11 cellular contexts compared by ENCODE assay signal in the genomic region with DNA sequence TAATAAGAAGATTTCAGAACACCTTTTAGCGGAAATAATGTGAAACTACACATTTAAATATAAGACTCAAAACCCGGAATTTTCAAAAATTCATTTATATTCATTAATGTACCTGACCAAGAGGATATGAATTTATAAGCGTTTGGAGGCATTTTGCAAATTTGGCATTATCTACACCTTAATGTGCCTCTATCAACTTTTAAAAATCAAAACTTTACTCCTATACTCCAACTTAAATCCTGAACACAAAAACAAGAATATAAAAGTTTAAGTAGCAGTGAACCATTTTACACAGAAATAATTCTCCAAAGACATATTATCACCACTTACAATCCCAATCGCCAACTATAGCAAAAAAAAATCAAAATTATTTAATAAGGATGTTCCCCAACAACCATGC. TPM values are rescaled to one million over a fixed set of nuclear protein-coding genes. Genes with fewer than 3 reads are reported as not detected.
DNase-seq lines count a peak whose midpoint lies in the region; ATAC-seq and TF ChIP-seq lines count a peak whose summit lies in the region.
"Had no signal": no experiment of that assay in that cellular context is flagged by ENCODE, and none has a peak within 500 bp of the region (broad histone marks: within the 10 kb centered on the region; RNA-seq: fewer than 3 reads in every experiment).

No MANE protein-coding gene starts in this region.

- peak overlapping the region; percentile 79 for H3K4me2 ChIP-seq in IMR-90 (ENCODE audit: low read depth, low read length)
- H3K4me2 ChIP-seq: KMS-11 had no signal

- peak overlapping the region; percentile 70 for H2BK5ac ChIP-seq in IMR-90 (ENCODE audit: low read depth, low read length, poor library complexity, severe bottlenecking)

- H3K14ac ChIP-seq in IMR-90 (replicated peaks; ENCODE audit: low read depth, low read length): no peak overlapping the region

- no peak overlapping the region for H3K23ac ChIP-seq in IMR-90 (ENCODE audit: low read depth, low read length)

- ATAC-seq in IMR-90 (ENCODE audit: low read depth) (no peak), right lobe of liver (no peak), GM19395 (IDR thresholded peaks at IDR 0.05; ENCODE audit: unreplicated experiment) (no peak), GM21576 (IDR thresholded peaks at IDR 0.05; ENCODE audit: unreplicated experiment) (no peak)
- ATAC-seq in stimulated activated effector memory CD8-positive, alpha-beta T cell treated with anti-CD3 and anti-CD28 coated beads, Interleukin-12 subunit alpha, Interleukin-12 subunit beta, amount 100 ng/mL, for 72 hours: no peak

- H3K4me3 Mint-ChIP-seq in stimulated activated effector memory CD8-positive, alpha-beta T cell treated with anti-CD3 and anti-CD28 coated beads, Interleukin-12 subunit alpha, Interleukin-12 subunit beta, amount 100 ng/mL, for 72 hours: no peak overlapping the region

- H3K79me1 ChIP-seq in IMR-90 (ENCODE audit: low read depth in 1 of 2, low read length in 2 of 2): peaks cover 13 to 44% of the 10 kb centered on the region in 2 experiments; a peak in 3 of 4 replicates

- no peak for DNase-seq in IMR-90
- no peak for DNase-seq in choroid plexus epithelial cell (ENCODE audit: low read depth)
- DNase-seq in right lobe of liver: no peak
- no peak for DNase-seq in thyroid gland
- DNase-seq in HuH-7.5 (ENCODE audit: low spot score): no peak
- DNase-seq in stimulated activated effector memory CD8-positive, alpha-beta T cell treated with anti-CD3 and anti-CD28 coated beads, Interleukin-12 subunit alpha, Interleukin-12 subunit beta, amount 100 ng/mL, for 72 hours (ENCODE audit: low spot score in 2 of 2): no peak
- DNase-seq: activated naive CD4-positive, alpha-beta T cell treated with anti-CD3 and anti-CD28 coated beads, Interleukin-2, amount 50 U/mL, for 16 hours; glutamatergic neuron had no signal

- no peak overlapping the region for H3K9ac ChIP-seq in IMR-90 (ENCODE audit: low read depth, low read length)
- H3K9ac ChIP-seq: KMS-11 had no signal

- H2BK15ac ChIP-seq in IMR-90 (ENCODE audit: low read depth, low read length): no peak overlapping the region

- CTCF ChIA-PET in IMR-90 (lab: Yijun Ruan, JAX): interaction anchor here (0.6 kb wide), 1 partner anchor 15 kb away, joined by 3 read pairs; no protein-coding TSS in a partner anchor

- no peak overlapping the region for H2AK5ac ChIP-seq in IMR-90 (ENCODE audit: low read depth, low read length)

- H3K4me3 ChIP-seq in IMR-90 (ENCODE audit: insufficient read depth, low read depth, low read length): peak overlapping the region; percentile 67; the same call in 1 of the 2 replicates
- peak overlapping the region; percentile 80 for H3K4me3 ChIP-seq in choroid plexus epithelial cell (ENCODE audit: low read depth, low read length)
- peak overlapping the region in 2 of 3 donors; percentile 13 to 58 for H3K4me3 ChIP-seq in right lobe of liver
- H3K4me3 ChIP-seq in thyroid gland (replicated peaks in 1 of 3): peak overlapping the region in 1 of 3 donors; percentile 46

- BruUV-seq in IMR-90 (replicated peaks; lab: Mats Ljungman, UMichigan): no TSS peak

- peak overlapping the region; percentile 97; the same call in 1 of the 2 replicates for H3K56ac ChIP-seq in IMR-90 (ENCODE audit: extremely low read depth, insufficient read depth, low read length)

- dilution Hi-C loops in IMR-90 (cut with HindIII; ENCODE audit: low sequenced_read_pairs, unreplicated experiment): no loop called here

- no peak overlapping the region for H4K5ac ChIP-seq in IMR-90 (ENCODE audit: low read depth, low read length)

- H2AFZ ChIP-seq in IMR-90 (replicated peaks; ENCODE audit: low read length, poor library complexity): no peak overlapping the region

- H3K4me1 ChIP-seq in IMR-90 (ENCODE audit: control insufficient read depth, insufficient read depth, low read length): peaks cover 3% of the 10 kb centered on the region
- H3K4me1 ChIP-seq in right lobe of liver: peaks cover 0 to 17% (median 0%) of the 10 kb centered on the region in 4 donors
- H3K4me1 ChIP-seq in thyroid gland: peaks cover 49 to 51% of the 10 kb centered on the region in 2 donors

- TF ChIP-seq POLR2A in IMR-90 (IDR thresholded peaks at IDR 0.05; ENCODE audit: low read depth, low read length) (no peak), right lobe of liver (IDR thresholded peaks at IDR 0.05) (no peak), thyroid gland (IDR thresholded peaks at IDR 0.05) (no peak)

- H3K9me3 ChIP-seq in IMR-90 (ENCODE audit: control insufficient read depth, insufficient read depth, low read length): no peaks in the 10 kb centered on the region
- peaks cover 0 to 3% (median 0%) of the 10 kb centered on the region in 4 donors for H3K9me3 ChIP-seq in right lobe of liver
- no peaks in the 10 kb centered on the region for H3K9me3 ChIP-seq in thyroid gland

- no peak overlapping the region for H2AK9ac ChIP-seq in IMR-90 (replicated peaks; ENCODE audit: low read depth, low read length, poor library complexity)

- no peaks in the 10 kb centered on the region for H3K9me1 ChIP-seq in IMR-90 (ENCODE audit: insufficient read depth, low read length)

- in situ Hi-C loops in IMR-90 (cut with MboI; ENCODE audit: low sequenced_read_pairs): loop anchor here (10.0 kb wide), 3 partner anchors 288 to 742 kb away; no protein-coding TSS in a partner anchor

- H2BK20ac ChIP-seq in IMR-90 (ENCODE audit: low read depth, low read length): no peak overlapping the region

- H3K27ac Mint-ChIP-seq in stimulated activated effector memory CD8-positive, alpha-beta T cell treated with anti-CD3 and anti-CD28 coated beads, Interleukin-12 subunit alpha, Interleukin-12 subunit beta, amount 100 ng/mL, for 72 hours: no peak overlapping the region

- POLR2A ChIA-PET in IMR-90 (lab: Charles Lee; ENCODE audit: unreplicated experiment): no interaction called here

- H2BK120ac ChIP-seq in IMR-90 (ENCODE audit: low read depth, low read length): no peak overlapping the region

- TF ChIP-seq RAD21 in IMR-90 (IDR thresholded peaks at IDR 0.05; ENCODE audit: low read length): no peak

- H3K18ac ChIP-seq in IMR-90 (ENCODE audit: low read depth, low read length): no peak overlapping the region

- H3K36me3 ChIP-seq in IMR-90 (ENCODE audit: control insufficient read depth, insufficient read depth, low read length) (peaks cover 2% of the 10 kb centered on the region; the same call in 1 of the 2 replicates), right lobe of liver (no peaks in the 10 kb centered on the region), thyroid gland (no peaks in the 10 kb centered on the region)

- no peak overlapping the region for H4K8ac ChIP-seq in IMR-90 (ENCODE audit: low read depth in 2 of 2, low read length in 2 of 2)

- H3K27me3 ChIP-seq in IMR-90 (ENCODE audit: control insufficient read depth, insufficient read depth, low read length) (no peaks in the 10 kb centered on the region), right lobe of liver (no peaks in the 10 kb centered on the region), thyroid gland (no peaks in the 10 kb centered on the region)

- WGBS in IMR-90 (ENCODE audit: extremely low coverage in 2 of 2, insufficient read length in 1 of 2), 2 experiments: no CpG with 5 or more reads among the region's 4 CpGs
- WGBS in right lobe of liver (ENCODE audit: insufficient coverage, low coverage, low lambda C conversion rate, missing lambda C conversion rate): 63% methylated on average over 4 of the region's 4 CpGs
- 58 to 61% methylated on average over 4 of the region's 4 CpGs for WGBS in thyroid gland, 2 donors

- TF ChIP-seq CTCF in IMR-90 (conservative IDR thresholded peaks at IDR 0.05; ENCODE audit: low read depth, low read length) (no peak), choroid plexus epithelial cell (conservative IDR thresholded peaks at IDR 0.05; ENCODE audit: low read depth, low read length) (no peak), right lobe of liver (IDR thresholded peaks at IDR 0.05) (no peak), thyroid gland (IDR thresholded peaks at IDR 0.05) (no peak)

- H3K27ac ChIP-seq in IMR-90 (ENCODE audit: insufficient read depth, low read length): no peak overlapping the region
- no peak overlapping the region for H3K27ac ChIP-seq in right lobe of liver
- H3K27ac ChIP-seq in thyroid gland: peak overlapping the region; percentile 37 to 92 (median 91)
- H3K27ac ChIP-seq: KMS-11 had no signal

- no peak overlapping the region for H3K4ac ChIP-seq in IMR-90 (ENCODE audit: low read depth, low read length)

- H3K4me1 Mint-ChIP-seq in stimulated activated effector memory CD8-positive, alpha-beta T cell treated with anti-CD3 and anti-CD28 coated beads, Interleukin-12 subunit alpha, Interleukin-12 subunit beta, amount 100 ng/mL, for 72 hours: no peaks in the 10 kb centered on the region

- intact Hi-C loops in IMR-90 (cut with micrococcal nuclease): loop anchor here (5.0 to 10.0 kb wide), 6 partner anchors 228 to 805 kb away; no protein-coding TSS in a partner anchor
- intact Hi-C loops in right lobe of liver (cut with DNase I): loop anchor here in 1 of 2 donors (5.0 kb wide), 1 partner anchor 80 kb away; no protein-coding TSS in a partner anchor
- intact Hi-C loops in thyroid gland (cut with DNase I): loop anchor here (5.0 kb wide), 1 partner anchor 85 kb away; no protein-coding TSS in a partner anchor

- H3K9me3 Mint-ChIP-seq in stimulated activated effector memory CD8-positive, alpha-beta T cell treated with anti-CD3 and anti-CD28 coated beads, Interleukin-12 subunit alpha, Interleukin-12 subunit beta, amount 100 ng/mL, for 72 hours: peaks cover 3% of the 10 kb centered on the region

- no peak overlapping the region for H4K91ac ChIP-seq in IMR-90 (ENCODE audit: insufficient read depth, low read depth, low read length)

- H3K36me3 Mint-ChIP-seq in stimulated activated effector memory CD8-positive, alpha-beta T cell treated with anti-CD3 and anti-CD28 coated beads, Interleukin-12 subunit alpha, Interleukin-12 subunit beta, amount 100 ng/mL, for 72 hours: no peaks in the 10 kb centered on the region

- H4K20me1 ChIP-seq in IMR-90 (ENCODE audit: insufficient read depth, low read length): peaks cover 6% of the 10 kb centered on the region; the same call in 1 of the 2 replicates

TF ChIP-seq in IMR-90, 13 proteins besides CTCF, POLR2A, EP300 and RAD21:
- no peak for TF ChIP-seq CEBPB (IDR thresholded peaks at IDR 0.05; ENCODE audit: low read depth, low read length)

RNA-seq across cellular contexts. Expression of a gene that starts 3.9 kb away (rescaled TPM):
- total RNA-seq in IMR-90 (2012; rRNA removed) (15.1 and 16.4 TPM in 2 replicates), right lobe of liver (1 to 10 TPM; 3.9 to 6.5 (median 4.9) TPM), thyroid gland (10 to 100 TPM; 32.0 to 60.2 (median 36.8) TPM)
- polyA plus RNA-seq in IMR-90 (2012; rRNA removed): 9.8 TPM in 2 replicates
- 2.7 and 5.9 TPM in 2 replicates for polyA plus RNA-seq in IMR-90 (2012; cell fraction: cytosol; rRNA removed)
- 10.3 and 27.2 TPM in 2 replicates for polyA plus RNA-seq in IMR-90 (2012; cell fraction: nucleus; rRNA removed; ENCODE audit: low replicate concordance)

Comparison
In these comparisons a context has a peak if more than half of its experiments do, and no peak if none do; other contexts are left out.
1. H3K27ac ChIP-seq: peak in thyroid gland (3 of 3); none in IMR-90 (single experiment) and right lobe of liver (0 of 3).